14 cellular contexts compared by ENCODE assay signal in the genomic region with DNA sequence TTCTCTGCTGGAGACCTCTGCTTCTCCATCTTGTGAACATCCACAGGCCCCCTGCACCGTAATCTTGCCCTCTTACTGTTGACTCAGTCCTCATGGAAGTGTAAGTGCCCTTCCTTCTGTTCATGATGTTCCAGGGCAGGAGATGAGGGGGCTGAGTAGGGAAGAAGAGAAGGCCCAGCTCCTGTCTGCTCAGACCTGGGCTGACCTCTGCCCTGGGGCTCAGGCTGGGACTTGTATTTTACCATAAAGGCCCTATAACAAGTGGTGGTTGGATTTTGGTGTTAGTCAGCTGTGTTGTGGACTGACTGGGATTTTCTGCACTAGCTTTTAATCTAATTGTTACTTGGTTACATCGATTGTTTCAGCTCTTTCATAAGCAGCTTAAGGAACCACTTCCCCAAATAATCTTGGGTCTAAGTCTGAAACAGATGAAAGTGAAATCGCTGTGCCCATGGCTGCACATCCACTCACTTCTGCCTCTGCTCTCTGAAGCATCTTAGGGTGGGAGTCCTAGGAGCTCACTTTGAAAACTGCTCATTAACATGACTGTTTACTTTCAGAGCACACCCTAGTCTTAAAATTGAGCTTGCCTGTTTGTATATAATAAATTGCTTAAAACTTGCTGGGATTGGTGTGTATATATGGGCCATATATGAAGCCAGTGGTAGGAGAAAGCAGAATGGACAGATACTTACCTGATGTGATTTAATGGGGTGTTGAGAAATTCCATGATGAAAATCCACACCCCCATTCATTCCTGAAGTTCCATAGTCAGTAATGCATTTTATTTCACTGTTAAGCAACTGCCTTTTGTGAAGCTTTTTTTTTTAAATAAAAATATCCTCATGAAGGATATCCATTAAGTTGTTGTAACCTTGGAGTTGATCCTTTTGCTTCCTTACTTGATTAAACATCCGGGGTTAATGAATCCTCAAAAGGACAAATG. TPM values are rescaled to one million over a fixed set of nuclear protein-coding genes. Genes with fewer than 3 reads are reported as not detected.
DNase-seq lines count a peak whose midpoint lies in the region; ATAC-seq, FAIRE-seq and TF ChIP-seq lines count a peak whose summit lies in the region.
"Had no signal": no experiment of that assay in that cellular context is flagged by ENCODE, and none has a peak within 500 bp of the region (broad histone marks: within the 10 kb centered on the region; RNA-seq: fewer than 3 reads in every experiment).

No MANE protein-coding gene starts in this region.

- intact Hi-C loops in kidney (cut with DNase I) = no loop called here
- intact Hi-C loops in gastrocnemius medialis (cut with DNase I; ENCODE audit: low total_unique reads) = no loop called here
- intact Hi-C loops in sigmoid colon (cut with DNase I) = no loop called here

- TF ChIP-seq EP300 in sigmoid colon (IDR thresholded peaks at IDR 0.05) = no peak

- H3K4me3 ChIP-seq in kidney (ENCODE audit: low read length in 2 of 2) = no peak overlapping the region
- no peak overlapping the region for H3K4me3 ChIP-seq in gastrocnemius medialis
- no peak overlapping the region for H3K4me3 ChIP-seq in sigmoid colon
- H3K4me3 ChIP-seq: heart right ventricle had no signal

- ATAC-seq in GM19452 (IDR thresholded peaks at IDR 0.05; ENCODE audit: unreplicated experiment) (peak; percentile 91), HG03039 (IDR thresholded peaks at IDR 0.05; ENCODE audit: unreplicated experiment) (peak; percentile 83), gastrocnemius medialis (no peak)
- ATAC-seq: heart right ventricle had no signal

- H3K27me3 ChIP-seq in gastrocnemius medialis (no peaks in the 10 kb centered on the region), sigmoid colon (no peaks in the 10 kb centered on the region)
- H3K27me3 ChIP-seq: heart right ventricle had no signal

- H3K9me3 ChIP-seq in kidney (ENCODE audit: control insufficient read depth in 1 of 2, low read length in 2 of 2) (no peaks in the 10 kb centered on the region), gastrocnemius medialis (no peaks in the 10 kb centered on the region), sigmoid colon (no peaks in the 10 kb centered on the region)

- 81 to 91% methylated on average over 4 of the region's 4 CpGs for WGBS in sigmoid colon, 2 donors

- H3K36me3 ChIP-seq in kidney (ENCODE audit: control insufficient read depth in 1 of 2, insufficient read depth in 2 of 2, low read length in 2 of 2) = no peaks in the 10 kb centered on the region
- H3K36me3 ChIP-seq in gastrocnemius medialis = no peaks in the 10 kb centered on the region
- peaks cover 0 to 3% (median 0%) of the 10 kb centered on the region in 4 donors for H3K36me3 ChIP-seq in sigmoid colon
- H3K36me3 ChIP-seq: heart right ventricle had no signal

- no peak for TF ChIP-seq POLR2A in gastrocnemius medialis (IDR thresholded peaks at IDR 0.05)
- TF ChIP-seq POLR2A in sigmoid colon (IDR thresholded peaks at IDR 0.05) = no peak

- in situ Hi-C loops in gastrocnemius medialis (cut with MboI; ENCODE audit: low sequenced_read_pairs in 4 of 4) = no loop called here

- H3K9ac ChIP-seq in kidney (ENCODE audit: low read length in 2 of 2) = no peak overlapping the region

- FAIRE-seq in kidney (lab: Jason Lieb, UNC) = no peak

- DNase-seq in D341Med (ENCODE audit: low spot score) (peak; percentile 47), NOMO-1 treated with dmso at 0.1 percent for 144 hours (lab: John Stamatoyannopoulos, UW; ENCODE audit: unreplicated experiment) (peak; percentile 53), kidney (no peak), gastrocnemius medialis (no peak), sigmoid colon (no peak)
- no peak for DNase-seq in stimulated activated naive CD4-positive, alpha-beta T cell (lab: John Stamatoyannopoulos, UW)
- DNase-seq: activated CD8-positive, alpha-beta memory T cell treated with anti-CD3 and anti-CD28 coated beads, Interleukin-2, amount 50 U/mL, for 4 hours; heart right ventricle; Kasumi-1; Right ventricle myocardium superior had no signal

- H3K4me1 ChIP-seq in kidney (ENCODE audit: control insufficient read depth in 1 of 2, insufficient read depth in 1 of 2, low read depth in 1 of 2, low read length in 2 of 2) (no peaks in the 10 kb centered on the region), gastrocnemius medialis (no peaks in the 10 kb centered on the region), sigmoid colon (no peaks in the 10 kb centered on the region)

- TF ChIP-seq CTCF in kidney (IDR thresholded peaks at IDR 0.05; ENCODE audit: borderline replicate concordance, extremely low read depth, insufficient read depth) (no peak), gastrocnemius medialis (IDR thresholded peaks at IDR 0.05 in 4 of 5, conservative IDR thresholded peaks at IDR 0.05 in 1 of 5) (no peak), sigmoid colon (IDR thresholded peaks at IDR 0.05) (no peak)

- no peak overlapping the region for H3K27ac ChIP-seq in kidney (ENCODE audit: low read depth in 2 of 2, low read length in 2 of 2)
- no peak overlapping the region for H3K27ac ChIP-seq in gastrocnemius medialis
- H3K27ac ChIP-seq in sigmoid colon = no peak overlapping the region
- H3K27ac ChIP-seq: heart right ventricle had no signal

RNA-seq across cellular contexts. Expression of a gene that starts 17.7 kb away (rescaled TPM):
- total RNA-seq in kidney (not detected), gastrocnemius medialis (not detected), sigmoid colon (not detected)
- polyA plus RNA-seq in kidney (ENCODE audit: insufficient read depth, low read depth, low replicate concordance) (not detected), sigmoid colon (not detected)
- total RNA-seq: heart right ventricle, myocyte, Right ventricle myocardium superior had no signal
- polyA plus RNA-seq: heart right ventricle, thymus had no signal

RNA-seq across cellular contexts. Expression of a gene that starts 42.3 kb away (rescaled TPM):
- 57.1 TPM for total RNA-seq in kidney
- 39.5 TPM for polyA plus RNA-seq in kidney (ENCODE audit: insufficient read depth, low read depth, low replicate concordance)
- 10 to 100 TPM; 27.6 to 68.8 (median 39.9) TPM for total RNA-seq in gastrocnemius medialis
- 10 to 100 TPM; 50.1 to 64.3 (median 62.9) TPM for total RNA-seq in sigmoid colon
- polyA plus RNA-seq in sigmoid colon = 10 to 100 TPM; 19.4 to 34.9 (median 33.0) TPM

RNA-seq across cellular contexts. Expression of a gene that starts 50.5 kb away (rescaled TPM):
- 63.1 TPM for total RNA-seq in kidney
- 70.1 TPM for polyA plus RNA-seq in kidney (ENCODE audit: insufficient read depth, low read depth, low replicate concordance)
- 10 to 100 TPM in 3 of 4 donors, 1 to 10 TPM in 1; 8.6 to 19.8 (median 14.3) TPM for total RNA-seq in gastrocnemius medialis
- total RNA-seq in sigmoid colon = 10 to 100 TPM; 38.4 to 56.9 (median 51.2) TPM
- polyA plus RNA-seq in sigmoid colon = 10 to 100 TPM in 2 of 3 donors, 1 to 10 TPM in 1; 9.2 to 33.2 (median 13.8) TPM

Comparison
In these comparisons a context has a peak if more than half of its experiments do, and no peak if none do; other contexts are left out.
1. DNase-seq: peak in D341Med (single experiment) and NOMO-1 treated with dmso at 0.1 percent for 144 hours (single experiment); none in stimulated activated naive CD4-positive, alpha-beta T cell (0 of 6), kidney (single experiment), gastrocnemius medialis (0 of 2) and sigmoid colon (single experiment).
2. ATAC-seq: peak in GM19452 (single experiment) and HG03039 (single experiment); none in gastrocnemius medialis (0 of 2).